ENCODE assay signal across 18 cellular contexts in the genomic region with DNA sequence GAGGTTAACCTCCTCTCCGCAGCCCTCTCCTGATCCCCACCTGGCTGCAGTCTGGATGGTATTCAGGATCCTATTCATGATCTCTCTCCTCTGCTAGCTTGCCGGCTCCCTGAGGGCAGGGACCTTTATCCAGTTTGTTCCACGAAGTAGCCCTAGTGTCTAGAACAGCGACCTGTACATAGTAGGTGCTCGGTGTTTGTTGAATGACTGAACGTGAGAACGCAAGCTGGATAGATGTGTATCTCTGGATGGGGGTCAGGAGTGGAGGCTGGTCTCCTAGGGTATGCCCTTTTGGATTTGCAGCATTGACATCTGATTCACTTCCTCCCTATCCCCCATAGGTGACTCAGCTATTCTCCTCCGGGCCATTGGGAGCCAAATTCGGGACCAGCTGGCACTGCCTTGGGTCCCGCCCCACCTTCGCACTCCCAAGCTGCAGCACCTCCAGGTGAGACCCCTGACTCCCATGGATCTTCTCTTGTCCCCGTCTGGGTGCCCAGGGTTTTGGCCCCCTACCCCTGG. TPM values are rescaled to one million over a fixed set of nuclear protein-coding genes. Genes with fewer than 3 reads are reported as not detected.
DNase-seq lines count a peak whose midpoint lies in the region; ATAC-seq, FAIRE-seq and TF ChIP-seq lines count a peak whose summit lies in the region.
"Had no signal": no experiment of that assay in that cellular context is flagged by ENCODE, and none has a peak within 500 bp of the region (broad histone marks: within the 10 kb centered on the region; RNA-seq: fewer than 3 reads in every experiment).

No MANE protein-coding gene starts in this region.

- ATAC-seq in IMR-90 (ENCODE audit: low read depth), result no peak
- no peak for ATAC-seq in memory B cell (ENCODE audit: low read depth)
- ATAC-seq in GM18867 (IDR thresholded peaks at IDR 0.05; ENCODE audit: unreplicated experiment), result no peak
- no peak for ATAC-seq in GM21528 (IDR thresholded peaks at IDR 0.05; ENCODE audit: low FRiP score, unreplicated experiment)
- no peak for ATAC-seq in stimulated activated effector memory CD8-positive, alpha-beta T cell treated with anti-CD3 and anti-CD28 coated beads, Interleukin-12 subunit alpha, Interleukin-12 subunit beta, amount 100 ng/mL, for 72 hours

- TF ChIP-seq CTCF in IMR-90 (conservative IDR thresholded peaks at IDR 0.05; ENCODE audit: low read depth, low read length) (no peak), bronchial epithelial cell (IDR thresholded peaks at IDR 0.05; ENCODE audit: insufficient read depth, low read length, severe bottlenecking) (no peak)

- H3K4me1 ChIP-seq in GM23248 (ENCODE audit: insufficient read depth) (no peaks in the 10 kb centered on the region), IMR-90 (ENCODE audit: control insufficient read depth, insufficient read depth, low read length) (no peaks in the 10 kb centered on the region)
- H3K4me1 ChIP-seq: BLaER1, SJCRH30 had no signal

- POLR2A ChIA-PET in IMR-90 (lab: Charles Lee; ENCODE audit: unreplicated experiment), result no interaction called here

- no peak for TF ChIP-seq POLR2A in IMR-90 (IDR thresholded peaks at IDR 0.05; ENCODE audit: low read depth, low read length)

- H4K8ac ChIP-seq in IMR-90 (ENCODE audit: low read depth in 2 of 2, low read length in 2 of 2), result no peak overlapping the region

- no peaks in the 10 kb centered on the region for H4K20me1 ChIP-seq in GM23248 (ENCODE audit: insufficient read depth)
- no peaks in the 10 kb centered on the region for H4K20me1 ChIP-seq in IMR-90 (ENCODE audit: insufficient read depth, low read length)

- in situ Hi-C loops in GM23248 (cut with MboI) (no loop called here), IMR-90 (cut with MboI; ENCODE audit: low sequenced_read_pairs) (no loop called here)

- H3K4me2 ChIP-seq in GM23248 (ENCODE audit: unreplicated experiment) (no peak overlapping the region), IMR-90 (ENCODE audit: low read depth, low read length) (no peak overlapping the region)
- H3K4me2 ChIP-seq: BLaER1 had no signal

- intact Hi-C loops in IMR-90 (cut with micrococcal nuclease), result no loop called here

- dilution Hi-C loops in IMR-90 (cut with HindIII; ENCODE audit: low sequenced_read_pairs, unreplicated experiment), result no loop called here

- no peak overlapping the region for H2BK120ac ChIP-seq in IMR-90 (ENCODE audit: low read depth, low read length)

- H3K56ac ChIP-seq in IMR-90 (ENCODE audit: extremely low read depth, insufficient read depth, low read length), result no peak overlapping the region

- H3K36me3 ChIP-seq in GM23248 (ENCODE audit: low read depth) (no peaks in the 10 kb centered on the region), IMR-90 (ENCODE audit: control insufficient read depth, insufficient read depth, low read length) (peaks cover 7% of the 10 kb centered on the region; the same call in 1 of the 2 replicates), bronchial epithelial cell (ENCODE audit: control insufficient read depth, insufficient read depth, low read length) (peaks cover 6% of the 10 kb centered on the region)
- H3K36me3 ChIP-seq: SJCRH30 had no signal

- H4K91ac ChIP-seq in IMR-90 (ENCODE audit: insufficient read depth, low read depth, low read length), result no peak overlapping the region

- no peak overlapping the region for H3K18ac ChIP-seq in IMR-90 (ENCODE audit: low read depth, low read length)

- H3K14ac ChIP-seq in IMR-90 (replicated peaks; ENCODE audit: low read depth, low read length), result no peak overlapping the region

- no peak for FAIRE-seq in bronchial epithelial cell (lab: Jason Lieb, UNC)
- FAIRE-seq: HTR-8/SVneo, RCC 7860 had no signal

- no peaks in the 10 kb centered on the region for H3K27me3 Mint-ChIP-seq in memory B cell

- H2BK5ac ChIP-seq in IMR-90 (ENCODE audit: low read depth, low read length, poor library complexity, severe bottlenecking), result no peak overlapping the region

- H3K9me2 ChIP-seq in GM23248 (ENCODE audit: insufficient read depth), result no peaks in the 10 kb centered on the region

- WGBS in GM23248 (ENCODE audit: low coverage in 1 of 2, low lambda C conversion rate in 2 of 2, missing lambda C conversion rate in 2 of 2), 2 experiments, result 77 to 78% methylated on average over 12 of the region's 12 CpGs
- WGBS in IMR-90 (ENCODE audit: extremely low coverage in 2 of 2, insufficient read length in 1 of 2), 2 experiments, result 80% methylated on average over 2 of the region's 12 CpGs; no CpG with 5 or more reads in 1 of the 2 experiments

- H3K4ac ChIP-seq in IMR-90 (ENCODE audit: low read depth, low read length), result no peak overlapping the region

- no peak overlapping the region for H3K23ac ChIP-seq in IMR-90 (ENCODE audit: low read depth, low read length)

- no peaks in the 10 kb centered on the region for H3K9me3 Mint-ChIP-seq in memory B cell
- no peaks in the 10 kb centered on the region for H3K9me3 Mint-ChIP-seq in stimulated activated effector memory CD8-positive, alpha-beta T cell treated with anti-CD3 and anti-CD28 coated beads, Interleukin-12 subunit alpha, Interleukin-12 subunit beta, amount 100 ng/mL, for 72 hours
- H3K9me3 Mint-ChIP-seq: CD8-positive, alpha-beta memory T cell had no signal

- H3K27me3 ChIP-seq in GM23248 (replicated peaks; ENCODE audit: insufficient read depth), result no peaks in the 10 kb centered on the region
- H3K27me3 ChIP-seq in IMR-90 (ENCODE audit: control insufficient read depth, insufficient read depth, low read length), result no peaks in the 10 kb centered on the region; the same call in 1 of the 2 replicates
- no peaks in the 10 kb centered on the region for H3K27me3 ChIP-seq in bronchial epithelial cell (ENCODE audit: control insufficient read depth, insufficient read depth, low read length)
- H3K27me3 ChIP-seq: SJCRH30 had no signal

- no peak overlapping the region for H3K4me3 ChIP-seq in GM23248
- H3K4me3 ChIP-seq in IMR-90 (ENCODE audit: insufficient read depth, low read depth, low read length), result no peak overlapping the region
- no peak overlapping the region for H3K4me3 ChIP-seq in bronchial epithelial cell (ENCODE audit: low read depth, low read length)
- H3K4me3 ChIP-seq: BLaER1, SJCRH30 had no signal

- no peak overlapping the region for H2BK20ac ChIP-seq in IMR-90 (ENCODE audit: low read depth, low read length)

- no peak overlapping the region for H2BK15ac ChIP-seq in IMR-90 (ENCODE audit: low read depth, low read length)

- no TSS peak for BruUV-seq in IMR-90 (replicated peaks; lab: Mats Ljungman, UMichigan)

- H3K4me3 Mint-ChIP-seq in memory B cell, result no peak overlapping the region
- no peak overlapping the region for H3K4me3 Mint-ChIP-seq in stimulated activated effector memory CD8-positive, alpha-beta T cell treated with anti-CD3 and anti-CD28 coated beads, Interleukin-12 subunit alpha, Interleukin-12 subunit beta, amount 100 ng/mL, for 72 hours
- H3K4me3 Mint-ChIP-seq: CD8-positive, alpha-beta memory T cell; H9 had no signal

- peak; percentile 8 for DNase-seq in GM23248
- no peak for DNase-seq in IMR-90
- peak; percentile 20 for DNase-seq in bronchial epithelial cell (ENCODE audit: low read depth)
- DNase-seq in memory B cell (ENCODE audit: low spot score in 2 of 2), result no peak
- no peak for DNase-seq in NCI-H2081 (lab: John Stamatoyannopoulos, UW)
- DNase-seq in stimulated activated effector memory CD8-positive, alpha-beta T cell treated with anti-CD3 and anti-CD28 coated beads, Interleukin-12 subunit alpha, Interleukin-12 subunit beta, amount 100 ng/mL, for 72 hours (ENCODE audit: low spot score in 2 of 2), result no peak
- DNase-seq: CD8-positive, alpha-beta memory T cell; H9; NCI-H1105; NCI-H1930; NCI-H2171 treated with DMSO at 0.1 percent for 48 hours; NCI-H510A; SJCRH30 had no signal

- no peaks in the 10 kb centered on the region for H3F3A ChIP-seq in GM23248 (ENCODE audit: insufficient read depth)

- peak overlapping the region; percentile 65 for H3K27ac Mint-ChIP-seq in memory B cell
- no peak overlapping the region for H3K27ac Mint-ChIP-seq in stimulated activated effector memory CD8-positive, alpha-beta T cell treated with anti-CD3 and anti-CD28 coated beads, Interleukin-12 subunit alpha, Interleukin-12 subunit beta, amount 100 ng/mL, for 72 hours
- H3K27ac Mint-ChIP-seq: H9 had no signal

- H3K27ac ChIP-seq in GM23248 (no peak overlapping the region), IMR-90 (ENCODE audit: insufficient read depth, low read length) (no peak overlapping the region)
- H3K27ac ChIP-seq: BLaER1, SJCRH30 had no signal

- H3K9me1 ChIP-seq in IMR-90 (ENCODE audit: insufficient read depth, low read length), result no peaks in the 10 kb centered on the region

- H3K79me1 ChIP-seq in IMR-90 (ENCODE audit: low read depth in 1 of 2, low read length in 2 of 2), result no peaks in the 10 kb centered on the region

- H3K9ac ChIP-seq in GM23248 (no peak overlapping the region), IMR-90 (ENCODE audit: low read depth, low read length) (no peak overlapping the region)
- H3K9ac ChIP-seq: BLaER1 had no signal

- CTCF ChIA-PET in IMR-90 (lab: Yijun Ruan, JAX), result no interaction called here

- no peaks in the 10 kb centered on the region for H3K79me2 ChIP-seq in GM23248 (ENCODE audit: insufficient read depth)

- H4K5ac ChIP-seq in IMR-90 (ENCODE audit: low read depth, low read length), result no peak overlapping the region

- peaks cover 11% of the 10 kb centered on the region for H3K4me1 Mint-ChIP-seq in memory B cell
- H3K4me1 Mint-ChIP-seq in stimulated activated effector memory CD8-positive, alpha-beta T cell treated with anti-CD3 and anti-CD28 coated beads, Interleukin-12 subunit alpha, Interleukin-12 subunit beta, amount 100 ng/mL, for 72 hours, result peaks cover 4% of the 10 kb centered on the region
- H3K4me1 Mint-ChIP-seq: H9 had no signal

- H2AK9ac ChIP-seq in IMR-90 (replicated peaks; ENCODE audit: low read depth, low read length, poor library complexity), result peak overlapping the region; percentile 28

- no peaks in the 10 kb centered on the region for H3K9me3 ChIP-seq in GM23248 (ENCODE audit: low read depth)
- no peaks in the 10 kb centered on the region for H3K9me3 ChIP-seq in IMR-90 (ENCODE audit: control insufficient read depth, insufficient read depth, low read length)
- H3K9me3 ChIP-seq: BLaER1, SJCRH30 had no signal

- H2AFZ ChIP-seq in GM23248, result no peak overlapping the region
- no peak overlapping the region for H2AFZ ChIP-seq in IMR-90 (replicated peaks; ENCODE audit: low read length, poor library complexity)

- TF ChIP-seq RAD21 in IMR-90 (IDR thresholded peaks at IDR 0.05; ENCODE audit: low read length), result no peak

- H2AK5ac ChIP-seq in IMR-90 (ENCODE audit: low read depth, low read length), result no peak overlapping the region

- peaks cover 25% of the 10 kb centered on the region for H3K36me3 Mint-ChIP-seq in memory B cell
- peaks cover 88% of the 10 kb centered on the region for H3K36me3 Mint-ChIP-seq in stimulated activated effector memory CD8-positive, alpha-beta T cell treated with anti-CD3 and anti-CD28 coated beads, Interleukin-12 subunit alpha, Interleukin-12 subunit beta, amount 100 ng/mL, for 72 hours

RNA-seq across cellular contexts. Expression of a gene that starts 7.3 kb away (rescaled TPM):
- total RNA-seq in GM23248 (2014; rRNA removed; shearing (Covaris generic)), result 8.6 and 10.7 TPM in 2 replicates
- polyA plus RNA-seq in GM23248 (2016; fragmentation: Nextera tagmentation; extraction: Ambion mirVana) (11.8 and 12.7 TPM in 2 replicates), IMR-90 (2012; rRNA removed) (10.4 and 11.3 TPM in 2 replicates)
- total RNA-seq in IMR-90 (2012; rRNA removed) (5.3 and 6.8 TPM in 2 replicates), bronchial epithelial cell (8.2 and 10.6 TPM in 2 replicates)
- polyA plus RNA-seq in IMR-90 (2012; cell fraction: cytosol; rRNA removed), result 5.5 and 9.5 TPM in 2 replicates
- polyA plus RNA-seq in IMR-90 (2012; cell fraction: nucleus; rRNA removed; ENCODE audit: low replicate concordance), result 11.5 and 25.1 TPM in 2 replicates

RNA-seq across cellular contexts. Expression of a gene that starts 9.5 kb away (rescaled TPM):
- total RNA-seq in GM23248 (2014; rRNA removed; shearing (Covaris generic)), result not detected in 2 replicates
- not detected in 2 replicates for polyA plus RNA-seq in GM23248 (2016; fragmentation: Nextera tagmentation; extraction: Ambion mirVana)
- total RNA-seq in IMR-90 (2012; rRNA removed), result not detected in 2 replicates
- polyA plus RNA-seq in IMR-90 (2012; rRNA removed), result not detected in 2 replicates
- not detected in 2 replicates for polyA plus RNA-seq in IMR-90 (2012; cell fraction: cytosol; rRNA removed)
- polyA plus RNA-seq in IMR-90 (2012; cell fraction: nucleus; rRNA removed; ENCODE audit: low replicate concordance), result not detected in 2 replicates
- total RNA-seq in bronchial epithelial cell, result under 0.01 TPM in 2 replicates
- total RNA-seq: SJCRH30 had no signal
- polyA plus RNA-seq: CD8-positive, alpha-beta memory T cell had no signal

RNA-seq across cellular contexts. Expression of a gene that starts 21.9 kb away (rescaled TPM):
- not detected in 2 replicates for total RNA-seq in GM23248 (2014; rRNA removed; shearing (Covaris generic))
- 0.08 and 0.20 TPM in 2 replicates for polyA plus RNA-seq in GM23248 (2016; fragmentation: Nextera tagmentation; extraction: Ambion mirVana)
- total RNA-seq in IMR-90 (2012; rRNA removed), result not detected in 2 replicates
- polyA plus RNA-seq in IMR-90 (2012; rRNA removed), result 0.05 TPM in 1 of 2 replicates, not detected in the other
- 0.04 and 0.07 TPM in 2 replicates for polyA plus RNA-seq in IMR-90 (2012; cell fraction: cytosol; rRNA removed)
- polyA plus RNA-seq in IMR-90 (2012; cell fraction: nucleus; rRNA removed; ENCODE audit: low replicate concordance), result 0.09 and 0.14 TPM in 2 replicates
- total RNA-seq in bronchial epithelial cell, result not detected in 2 replicates
- total RNA-seq: SJCRH30 had no signal

RNA-seq across cellular contexts. Expression of a gene that starts 27.0 kb away (rescaled TPM):
- total RNA-seq in GM23248 (2014; rRNA removed; shearing (Covaris generic)), result 6.2 and 10.6 TPM in 2 replicates
- polyA plus RNA-seq in GM23248 (2016; fragmentation: Nextera tagmentation; extraction: Ambion mirVana) (4.4 and 5.7 TPM in 2 replicates), IMR-90 (2012; rRNA removed) (1.7 and 2.1 TPM in 2 replicates)
- total RNA-seq in IMR-90 (2012; rRNA removed) (0.72 and 1.1 TPM in 2 replicates), bronchial epithelial cell (1.8 and 2.9 TPM in 2 replicates)
- polyA plus RNA-seq in IMR-90 (2012; cell fraction: cytosol; rRNA removed), result 1.3 and 2.3 TPM in 2 replicates
- 2.6 and 4.8 TPM in 2 replicates for polyA plus RNA-seq in IMR-90 (2012; cell fraction: nucleus; rRNA removed; ENCODE audit: low replicate concordance)

RNA-seq across cellular contexts. Expression of a gene that starts 42.6 kb away (rescaled TPM):
- total RNA-seq in GM23248 (2014; rRNA removed; shearing (Covaris generic)), result 0.54 TPM in 1 of 2 replicates, not detected in the other
- 0.23 TPM in 1 of 2 replicates, not detected in the other for polyA plus RNA-seq in GM23248 (2016; fragmentation: Nextera tagmentation; extraction: Ambion mirVana)
- under 0.01 TPM in 1 of 2 replicates, not detected in the other for total RNA-seq in IMR-90 (2012; rRNA removed)
- 0.05 and 0.06 TPM in 2 replicates for polyA plus RNA-seq in IMR-90 (2012; rRNA removed)
- polyA plus RNA-seq in IMR-90 (2012; cell fraction: cytosol; rRNA removed), result 0.02 and 0.08 TPM in 2 replicates
- polyA plus RNA-seq in IMR-90 (2012; cell fraction: nucleus; rRNA removed; ENCODE audit: low replicate concordance), result 0.09 and 0.16 TPM in 2 replicates
- under 0.01 TPM in 2 replicates for total RNA-seq in bronchial epithelial cell

Comparison
In these comparisons a context has a peak if more than half of its experiments do, and no peak if none do; other contexts are left out.
1. DNase-seq: peak in GM23248 (single experiment) and bronchial epithelial cell (single experiment); none in IMR-90 (single experiment), memory B cell (0 of 2), NCI-H2081 (0 of 2) and stimulated activated effector memory CD8-positive, alpha-beta T cell treated with anti-CD3 and anti-CD28 coated beads, Interleukin-12 subunit alpha, Interleukin-12 subunit beta, amount 100 ng/mL, for 72 hours (0 of 2).